ENCODE assay signal across 21 cellular contexts in genomic region chr13:47190696-47191095, GRCh38.
"Had no signal": no experiment of that assay in that cellular context is flagged by ENCODE, and none has a peak within 500 bp of the region (broad histone marks: within the 10 kb centered on the region; RNA-seq: fewer than 3 reads in every experiment).

No MANE protein-coding gene starts in this region.

- H3K27ac Mint-ChIP-seq: activated CD4-positive, alpha-beta T cell treated with anti-CD3 and anti-CD28 coated beads for 36 hours; activated CD8-positive, alpha-beta T cell treated with anti-CD3 and anti-CD28 coated beads, Interleukin-2, amount 10 ng/mL, durations not matched to agents 7 days and 5 days; activated naive CD4-positive, alpha-beta T cell treated with anti-CD3 and anti-CD28 coated beads, Interleukin-2, amount 50 U/mL, for 24 hours; activated T-cell treated with anti-CD3 and anti-CD28 coated beads, Interleukin-2, amount 50 U/mL, for 24 hours; activated T-helper 1 cell treated with anti-CD3 and anti-CD28 coated beads, Interleukin-12 subunit alpha, Interleukin-12 subunit beta, Interleukin-2, Interleukin-4 antibody, amounts not matched to agents 30 ng/mL and 10 ng/mL and 1 ng/mL, durations not matched to agents 14 hours and 24 hours and 36 hours; T-cell had no signal

- H3K4me3 ChIP-seq: K562, PC-9 had no signal

- DNase-seq: activated CD4-positive, alpha-beta T cell treated with anti-CD3 and anti-CD28 coated beads for 36 hours; activated CD8-positive, alpha-beta memory T cell treated with anti-CD3 and anti-CD28 coated beads, Interleukin-2, amount 50 U/mL, for 48 hours; activated CD8-positive, alpha-beta T cell treated with anti-CD3 and anti-CD28 coated beads, Interleukin-2, amount 10 ng/mL, durations not matched to agents 7 days and 5 days; activated effector memory CD4-positive, alpha-beta T cell treated with Interleukin-2 at 50 U/mL for 16 hours; activated naive CD4-positive, alpha-beta T cell; activated T-cell treated with anti-CD3 and anti-CD28 coated beads, Interleukin-2, amount 50 U/mL, for 24 hours; aorta; cerebellar nuclear complex; Karpas-422; NCI-H1105 treated with DMSO at 0.1 percent for 48 hours; NCI-H1436 treated with DMSO at 0.1 percent for 48 hours; NCI-H187; NCI-H2081; NCI-H510A treated with DMSO at 0.1 percent for 48 hours; NCI-H69; PC-9; SIG-M5; T-cell had no signal

- H3K36me3 Mint-ChIP-seq: activated naive CD4-positive, alpha-beta T cell treated with anti-CD3 and anti-CD28 coated beads, Interleukin-2, amount 50 U/mL, for 24 hours; T-cell had no signal

- H3K4me3 Mint-ChIP-seq: activated CD4-positive, alpha-beta T cell treated with anti-CD3 and anti-CD28 coated beads for 36 hours; activated CD8-positive, alpha-beta T cell treated with anti-CD3 and anti-CD28 coated beads, Interleukin-2, amount 10 ng/mL, durations not matched to agents 7 days and 5 days; activated naive CD4-positive, alpha-beta T cell treated with anti-CD3 and anti-CD28 coated beads, Interleukin-2, amount 50 U/mL, for 24 hours; activated T-cell treated with anti-CD3 and anti-CD28 coated beads, Interleukin-2, amount 50 U/mL, for 24 hours; activated T-helper 1 cell treated with anti-CD3 and anti-CD28 coated beads, Interleukin-12 subunit alpha, Interleukin-12 subunit beta, Interleukin-2, Interleukin-4 antibody, amounts not matched to agents 30 ng/mL and 10 ng/mL and 1 ng/mL, durations not matched to agents 14 hours and 24 hours and 36 hours; T-cell had no signal

- ATAC-seq: activated CD4-positive, alpha-beta T cell treated with anti-CD3 and anti-CD28 coated beads for 36 hours; activated CD8-positive, alpha-beta T cell treated with anti-CD3 and anti-CD28 coated beads, Interleukin-2, amount 10 ng/mL, durations not matched to agents 7 days and 5 days; K562; T-cell had no signal

- H3K9me3 Mint-ChIP-seq: activated naive CD4-positive, alpha-beta T cell treated with anti-CD3 and anti-CD28 coated beads, Interleukin-2, amount 50 U/mL, for 24 hours; activated T-cell treated with anti-CD3 and anti-CD28 coated beads, Interleukin-2, amount 50 U/mL, for 24 hours; activated T-helper 1 cell treated with anti-CD3 and anti-CD28 coated beads, Interleukin-12 subunit alpha, Interleukin-12 subunit beta, Interleukin-2, Interleukin-4 antibody, amounts not matched to agents 30 ng/mL and 10 ng/mL and 1 ng/mL, durations not matched to agents 14 hours and 24 hours and 36 hours had no signal

- H3K4me1 Mint-ChIP-seq: activated CD4-positive, alpha-beta T cell treated with anti-CD3 and anti-CD28 coated beads for 36 hours; activated naive CD4-positive, alpha-beta T cell treated with anti-CD3 and anti-CD28 coated beads, Interleukin-2, amount 50 U/mL, for 24 hours; T-cell had no signal
